In genomic region chr10:43404675-43405221, GRCh38 we compare ENCODE assay signal across 13 cellular contexts. TPM values are rescaled to one million over a fixed set of nuclear protein-coding genes. Genes with fewer than 3 reads are reported as not detected.
A peak's percentile ranks its signal among the peaks of the same experiment; 100 is the strongest.
DNase-seq lines count a peak whose midpoint lies in the region; ATAC-seq, FAIRE-seq and TF ChIP-seq lines count a peak whose summit lies in the region.
"Had no signal": no experiment of that assay in that cellular context is flagged by ENCODE, and none has a peak within 500 bp of the region (broad histone marks: within the 10 kb centered on the region; RNA-seq: fewer than 3 reads in every experiment).

No MANE protein-coding gene starts in this region.

- BruUV-seq in HCT116 (replicated peaks; lab: Mats Ljungman, UMichigan), result no TSS peak

- no peak for FAIRE-seq in GM12891 (lab: Jason Lieb, UNC)
- FAIRE-seq: endometrium had no signal

- no peak overlapping the region for H3K4ac ChIP-seq in mesenchymal stem cell (ENCODE audit: low read depth in 1 of 2, low read length in 2 of 2)

- H4K8ac ChIP-seq in mesenchymal stem cell (ENCODE audit: low read length), result no peak overlapping the region

- H3K36me3 Mint-ChIP-seq in activated CD4-positive, alpha-beta memory T cell treated with anti-CD3 and anti-CD28 coated beads for 36 hours, result peaks cover 75% of the 10 kb centered on the region

- intact Hi-C loops in HCT116 (cut with micrococcal nuclease), result no loop called here
- intact Hi-C loops in activated CD4-positive, alpha-beta memory T cell treated with anti-CD3 and anti-CD28 coated beads for 36 hours (cut with micrococcal nuclease), result loop anchor here (10.0 kb wide), 1 partner anchor 170 kb away; the partner anchor contains the start of gene ZNF239

- no peak overlapping the region for H2BK15ac ChIP-seq in mesenchymal stem cell (ENCODE audit: low read depth, poor library complexity, severe bottlenecking)

- H2AFZ ChIP-seq in HCT116 (ENCODE audit: low read depth, low read length, poor library complexity, severe bottlenecking), result no peak overlapping the region
- H2AFZ ChIP-seq in mesenchymal stem cell (ENCODE audit: low read depth, low read length), result no peak overlapping the region
- H2AFZ ChIP-seq: parathyroid adenoma had no signal

- peak overlapping the region; percentile 100 for H3K27ac Mint-ChIP-seq in activated CD4-positive, alpha-beta memory T cell treated with anti-CD3 and anti-CD28 coated beads for 36 hours

- H3K9ac ChIP-seq in HCT116 (ENCODE audit: low read length) (peak overlapping the region; percentile 100), mesenchymal stem cell (ENCODE audit: low read length) (peak overlapping the region; percentile 63)
- H3K9ac ChIP-seq: parathyroid adenoma had no signal

- H2BK5ac ChIP-seq in mesenchymal stem cell (ENCODE audit: low read depth, low read length, poor library complexity, severe bottlenecking), result no peak overlapping the region

- H3K4me1 Mint-ChIP-seq in activated CD4-positive, alpha-beta memory T cell treated with anti-CD3 and anti-CD28 coated beads for 36 hours (ENCODE audit: low read depth), result peaks cover 39% of the 10 kb centered on the region

- no peaks in the 10 kb centered on the region for H3K9me2 ChIP-seq in HCT116 (ENCODE audit: insufficient read depth)

- H2AK5ac ChIP-seq in mesenchymal stem cell (ENCODE audit: low read length, severe bottlenecking), result no peak overlapping the region

- no peaks in the 10 kb centered on the region for H3K27me3 Mint-ChIP-seq in activated CD4-positive, alpha-beta memory T cell treated with anti-CD3 and anti-CD28 coated beads for 36 hours

- DNase-seq in CD1c-positive myeloid dendritic cell (ENCODE audit: extremely low spot score) (peak; percentile 50), HCT116 (ENCODE audit: low read depth, low spot score) (no peak), mesenchymal stem cell (no peak), GM12891 (ENCODE audit: insufficient read length, low spot score) (no peak), GM13976 (ENCODE audit: low spot score) (no peak), T1000 (lab: John Stamatoyannopoulos, UW) (no peak)
- no peak for DNase-seq in activated CD4-positive, alpha-beta memory T cell treated with anti-CD3 and anti-CD28 coated beads for 36 hours
- DNase-seq: GDM1, NCI-H1694 treated with DMSO at 0.1 percent for 48 hours had no signal

- no peak for TF ChIP-seq RAD21 in HCT116 (IDR thresholded peaks at IDR 0.05; ENCODE audit: low read depth)

- H3K36me3 ChIP-seq in HCT116 (ENCODE audit: control insufficient read depth in 1 of 2, insufficient read depth in 2 of 2, low read length in 2 of 2) (peaks cover 7 to 19% of the 10 kb centered on the region in 2 experiments; a peak in 2 of 4 replicates), mesenchymal stem cell (ENCODE audit: control insufficient read depth in 1 of 2, insufficient read depth in 2 of 2, low read depth in 1 of 2, low read length in 2 of 2) (peaks cover 9 to 31% of the 10 kb centered on the region in 2 experiments)

- H3K9me3 ChIP-seq in HCT116 (ENCODE audit: control insufficient read depth in 1 of 2, insufficient read depth in 1 of 2, low read depth in 1 of 2, low read length in 2 of 2) (no peaks in the 10 kb centered on the region), mesenchymal stem cell (ENCODE audit: control insufficient read depth, low read length) (no peaks in the 10 kb centered on the region)

- no peak overlapping the region for H2BK120ac ChIP-seq in mesenchymal stem cell (ENCODE audit: low read depth, low read length)

- H3K27ac ChIP-seq in HCT116 (ENCODE audit: low read depth, low read length) (peak overlapping the region; percentile 96), mesenchymal stem cell (ENCODE audit: low read length, poor library complexity, severe bottlenecking) (no peak overlapping the region)
- H3K27ac ChIP-seq: parathyroid adenoma had no signal

- 79% methylated on average over 6 of the region's 7 CpGs for WGBS in mesenchymal stem cell

- CTCF ChIA-PET in HCT116 (lab: Charles Lee), result interaction anchor here (0.7 kb wide), 1 partner anchor 53 kb away, joined by 3 read pairs; no protein-coding TSS in a partner anchor
- CTCF ChIA-PET in activated CD4-positive, alpha-beta memory T cell treated with anti-CD3 and anti-CD28 coated beads for 36 hours (lab: Charles Lee), result interaction anchor here (0.7 kb wide), 1 partner anchor 608 kb away, joined by 3 read pairs; no protein-coding TSS in a partner anchor

- H3K23ac ChIP-seq in mesenchymal stem cell (ENCODE audit: low read length in 2 of 2), result no peak overlapping the region

- no peak overlapping the region for H3K18ac ChIP-seq in mesenchymal stem cell (ENCODE audit: low read depth in 1 of 2, low read length in 2 of 2)

- H3K4me3 ChIP-seq in HCT116 (replicated peaks in 1 of 2; ENCODE audit: low read depth in 1 of 2, low read length in 2 of 2) (peak overlapping the region; percentile 92 to 93), mesenchymal stem cell (ENCODE audit: insufficient read depth in 1 of 2, low read depth in 1 of 2, low read length in 2 of 2) (peak overlapping the region in 1 of 2 experiments; percentile 36)

- peaks cover 52% of the 10 kb centered on the region; the same call in 1 of the 2 replicates for H4K20me1 ChIP-seq in HCT116 (ENCODE audit: insufficient read depth)

- no peak overlapping the region for H2BK12ac ChIP-seq in mesenchymal stem cell (ENCODE audit: low read length in 2 of 2)

- H3K4me3 Mint-ChIP-seq in activated CD4-positive, alpha-beta memory T cell treated with anti-CD3 and anti-CD28 coated beads for 36 hours, result peak overlapping the region; percentile 97

- H3K27me3 ChIP-seq in HCT116 (ENCODE audit: insufficient read depth, low read length), result no peaks in the 10 kb centered on the region
- no peaks in the 10 kb centered on the region for H3K27me3 ChIP-seq in mesenchymal stem cell (ENCODE audit: control insufficient read depth in 1 of 2, insufficient read depth in 1 of 2, low read length in 2 of 2)

- TF ChIP-seq CTCF in HCT116 (IDR thresholded peaks at IDR 0.05 in 2 of 3, conservative IDR thresholded peaks at IDR 0.05 in 1 of 3; ENCODE audit: borderline replicate concordance in 1 of 3, insufficient read depth in 1 of 3, low read depth in 2 of 3, low read length in 2 of 3) (no peak), GM13976 (IDR thresholded peaks at IDR 0.05; ENCODE audit: borderline replicate concordance, control extremely low read depth, extremely low read depth, insufficient read depth, missing control alignments) (no peak)

- POLR2A ChIA-PET in HCT116 (lab: Charles Lee), result no interaction called here
- POLR2A ChIA-PET in activated CD4-positive, alpha-beta memory T cell treated with anti-CD3 and anti-CD28 coated beads for 36 hours (lab: Charles Lee), result interaction anchor here (1.7 to 1.9 kb wide), 3 partner anchors 9 to 15 kb away, joined by 7 to 25 read pairs (median 9); no protein-coding TSS in a partner anchor

- H3K14ac ChIP-seq in mesenchymal stem cell (ENCODE audit: low read length in 2 of 2), result no peak overlapping the region

- H4K91ac ChIP-seq in mesenchymal stem cell (ENCODE audit: low read length), result no peak overlapping the region

- H3K79me1 ChIP-seq in mesenchymal stem cell (replicated peaks; ENCODE audit: low read length, poor library complexity, severe bottlenecking), result peaks cover 3% of the 10 kb centered on the region

- H3K4me1 ChIP-seq in HCT116 (ENCODE audit: control insufficient read depth in 1 of 2, insufficient read depth in 2 of 2, low read length in 2 of 2) (peaks cover 61 to 71% of the 10 kb centered on the region in 2 experiments), mesenchymal stem cell (ENCODE audit: control insufficient read depth, insufficient read depth, low read depth, low read length) (peaks cover 21% of the 10 kb centered on the region)
- H3K4me1 ChIP-seq: parathyroid adenoma had no signal

- RAD21 ChIA-PET in HCT116 (lab: Charles Lee; ENCODE audit: low non-redundant PET in 1 of 2, low total read pairs in 2 of 2, uncharacterized antibody in 2 of 2, unreplicated experiment in 2 of 2), result no interaction called here

- peaks cover 90% of the 10 kb centered on the region for H3K79me2 ChIP-seq in HCT116 (ENCODE audit: insufficient read depth, low read length)

- H3K4me2 ChIP-seq in HCT116 (ENCODE audit: low read length) (peak overlapping the region; percentile 93), mesenchymal stem cell (ENCODE audit: low read length, poor library complexity, severe bottlenecking) (no peak overlapping the region)

- in situ Hi-C loops in GM13976 (cut with MboI; ENCODE audit: low sequenced_read_pairs, unreplicated experiment), result loop anchor here (5.0 kb wide), 1 partner anchor 48 kb away; no protein-coding TSS in a partner anchor

- TF ChIP-seq POLR2A in HCT116 (IDR thresholded peaks at IDR 0.05; ENCODE audit: borderline replicate concordance, extremely low read depth, insufficient read depth, insufficient read length), result no peak
- TF ChIP-seq POLR2A in GM12891 (IDR thresholded peaks at IDR 0.05; ENCODE audit: low read depth, low read length), result no peak

- ATAC-seq in HCT116 (no peak), GM18909 (IDR thresholded peaks at IDR 0.05; ENCODE audit: poor library complexity, unreplicated experiment) (no peak)

- H3K9me3 Mint-ChIP-seq in activated CD4-positive, alpha-beta memory T cell treated with anti-CD3 and anti-CD28 coated beads for 36 hours, result no peaks in the 10 kb centered on the region

TF ChIP-seq in HCT116, 20 proteins besides CTCF, POLR2A, EP300 and RAD21 (continues in another document):
- no peak for TF ChIP-seq EGR1 (IDR thresholded peaks at IDR 0.05; ENCODE audit: low read depth)
- TF ChIP-seq SP1 (IDR thresholded peaks at IDR 0.05; ENCODE audit: low read depth), result no peak
- no peak for TF ChIP-seq ZNF274 (IDR thresholded peaks at IDR 0.05; ENCODE audit: low read depth, low read length)

TF ChIP-seq in GM12891, 5 proteins besides CTCF, POLR2A, EP300 and RAD21 (continues in another document):
- TF ChIP-seq PAX5 (IDR thresholded peaks at IDR 0.05; ENCODE audit: insufficient read depth, low read length, severe bottlenecking) (no peak), TAF1 (IDR thresholded peaks at IDR 0.05; ENCODE audit: low read depth, low read length) (no peak), POU2F2 (IDR thresholded peaks at IDR 0.05; ENCODE audit: low read depth, low read length) (no peak)

RNA-seq across cellular contexts. Expression of gene HNRNPF, which starts 4.2 kb away (rescaled TPM):
- 333 TPM for total RNA-seq in HCT116 (2021; ENCODE audit: unreplicated experiment)
- polyA plus RNA-seq in HCT116 (2012), result 197 and 213 TPM in 2 replicates
- 100 to 1,000 TPM; 504 to 518 TPM for total RNA-seq in activated CD4-positive, alpha-beta memory T cell treated with anti-CD3 and anti-CD28 coated beads for 36 hours
- polyA plus RNA-seq in mesenchymal stem cell (2013, experiment 1 of 2), result 115 TPM
- 117 TPM for polyA plus RNA-seq in mesenchymal stem cell (2013, experiment 2 of 2)
- polyA plus RNA-seq in GM12891 (2012; ENCODE audit: low read depth, missing spikeins), result 143 TPM

RNA-seq across cellular contexts. Expression of gene ZNF487, which starts 32.2 kb away (rescaled TPM):
- 4.0 TPM for total RNA-seq in HCT116 (2021; ENCODE audit: unreplicated experiment)
- 2.7 and 3.4 TPM in 2 replicates for polyA plus RNA-seq in HCT116 (2012)
- 1 to 10 TPM; 2.2 to 2.6 TPM for total RNA-seq in activated CD4-positive, alpha-beta memory T cell treated with anti-CD3 and anti-CD28 coated beads for 36 hours
- polyA plus RNA-seq in mesenchymal stem cell (2013, experiment 1 of 2), result 3.1 TPM
- polyA plus RNA-seq in mesenchymal stem cell (2013, experiment 2 of 2), result 3.3 TPM
- polyA plus RNA-seq in GM12891 (2012; ENCODE audit: low read depth, missing spikeins), result 0.83 TPM

RNA-seq across cellular contexts. Expression of gene FXYD4, which starts 33.3 kb away (rescaled TPM):
- total RNA-seq in HCT116 (2021; ENCODE audit: unreplicated experiment), result 0.71 TPM
- polyA plus RNA-seq in HCT116 (2012), result 2.2 and 3.4 TPM in 2 replicates
- total RNA-seq in activated CD4-positive, alpha-beta memory T cell treated with anti-CD3 and anti-CD28 coated beads for 36 hours, result not detected
- polyA plus RNA-seq in mesenchymal stem cell (2013, experiment 1 of 2), result not detected
- not detected for polyA plus RNA-seq in mesenchymal stem cell (2013, experiment 2 of 2)
- polyA plus RNA-seq in GM12891 (2012; ENCODE audit: low read depth, missing spikeins), result not detected
- total RNA-seq: subcutaneous adipose tissue had no signal
